14 cellular contexts compared by ENCODE assay signal in genomic region chr16:30115238-30115637, GRCh38. TPM values are rescaled to one million over a fixed set of nuclear protein-coding genes. Genes with fewer than 3 reads are reported as not detected.
A peak's percentile ranks its signal among the peaks of the same experiment; 100 is the strongest.
DNase-seq lines count a peak whose midpoint lies in the region; ATAC-seq and TF ChIP-seq lines count a peak whose summit lies in the region.
"Had no signal": no experiment of that assay in that cellular context is flagged by ENCODE, and none has a peak within 500 bp of the region (broad histone marks: within the 10 kb centered on the region; RNA-seq: fewer than 3 reads in every experiment).

No MANE protein-coding gene starts in this region.

- peak in 1 of 5 donors; percentile 18 for DNase-seq in CD8-positive, alpha-beta memory T cell
- peak; percentile 65 for DNase-seq in LoVo (ENCODE audit: low spot score)
- peak; percentile 28 for DNase-seq in activated effector memory CD4-positive, alpha-beta T cell treated with Interleukin-2 at 50 U/mL for 16 hours
- DNase-seq in naive thymus-derived CD4-positive, alpha-beta T cell, result no peak
- DNase-seq in foreskin keratinocyte, result no peak
- DNase-seq in erythroblast (lab: John Stamatoyannopoulos, UW), result no peak
- no peak for DNase-seq in GM19240 (ENCODE audit: insufficient read length, low spot score)
- DNase-seq: activated CD4-positive, alpha-beta T cell treated with anti-CD3 and anti-CD28 coated beads, Interleukin-2, amount 50 U/mL, for 4 hours; GF-D8; NCI-H2029 treated with DMSO at 0.1 percent for 48 hours; stimulated activated CD4-positive, alpha-beta T cell treated with anti-CD3 and anti-CD28 coated beads, Interleukin-1b, Interleukin-23, amount 100 ng/mL, for 48 hours had no signal

- ATAC-seq in naive thymus-derived CD4-positive, alpha-beta T cell, result peak; percentile 12
- no peak for ATAC-seq in foreskin keratinocyte
- ATAC-seq: K562 had no signal

- no peaks in the 10 kb centered on the region for H3K27me3 Mint-ChIP-seq in CD8-positive, alpha-beta memory T cell
- H3K27me3 Mint-ChIP-seq in naive thymus-derived CD4-positive, alpha-beta T cell, result no peaks in the 10 kb centered on the region

- no peaks in the 10 kb centered on the region for H3K9me3 ChIP-seq in CD8-positive, alpha-beta memory T cell (ENCODE audit: low read length)
- H3K9me3 ChIP-seq in naive thymus-derived CD4-positive, alpha-beta T cell (ENCODE audit: control insufficient read depth in 2 of 3, low read length in 3 of 3), result no peaks in the 10 kb centered on the region
- H3K9me3 ChIP-seq: prostate gland had no signal

- H3K4me3 Mint-ChIP-seq in CD8-positive, alpha-beta memory T cell, result peak overlapping the region in 3 of 7 donors; percentile 45 to 76 (median 49)
- peak overlapping the region in 4 of 10 donors; percentile 11 to 56 (median 28) for H3K4me3 Mint-ChIP-seq in naive thymus-derived CD4-positive, alpha-beta T cell

- CTCF ChIA-PET in CD8-positive, alpha-beta memory T cell (lab: Charles Lee), result interaction anchor here (0.7 to 1.2 kb wide), 2 partner anchors 22 to 40 kb away, joined by 3 read pairs; no protein-coding TSS in a partner anchor
- CTCF ChIA-PET in naive thymus-derived CD4-positive, alpha-beta T cell (lab: Charles Lee), result interaction anchor here (1.6 kb wide), 1 partner anchor 67 kb away, joined by 3 read pairs; no protein-coding TSS in a partner anchor

- intact Hi-C loops in naive thymus-derived CD4-positive, alpha-beta T cell (cut with micrococcal nuclease), result no loop called here

- no peak for TF ChIP-seq CTCF in foreskin keratinocyte (conservative IDR thresholded peaks at IDR 0.05)

- peak overlapping the region in 7 of 8 donors; percentile 54 to 94 (median 84) for H3K27ac Mint-ChIP-seq in CD8-positive, alpha-beta memory T cell
- peak overlapping the region in 5 of 9 donors; percentile 21 to 78 (median 41) for H3K27ac Mint-ChIP-seq in naive thymus-derived CD4-positive, alpha-beta T cell

- H3K4me1 ChIP-seq in CD8-positive, alpha-beta memory T cell (ENCODE audit: insufficient read depth, low read length), result peaks cover 19% of the 10 kb centered on the region
- no peaks in the 10 kb centered on the region for H3K4me1 ChIP-seq in naive thymus-derived CD4-positive, alpha-beta T cell (ENCODE audit: control insufficient read depth in 2 of 2, insufficient read depth in 2 of 2, low read length in 2 of 2)
- H3K4me1 ChIP-seq in foreskin keratinocyte, result no peaks in the 10 kb centered on the region
- H3K4me1 ChIP-seq: prostate gland had no signal

- peaks cover 4 to 59% (median 7%) of the 10 kb centered on the region in 3 donors for H3K36me3 Mint-ChIP-seq in CD8-positive, alpha-beta memory T cell
- H3K36me3 Mint-ChIP-seq in naive thymus-derived CD4-positive, alpha-beta T cell, result peaks cover 0 to 26% (median 10%) of the 10 kb centered on the region in 5 donors

- H3K4me1 Mint-ChIP-seq in CD8-positive, alpha-beta memory T cell, result peaks cover 15 to 32% (median 18%) of the 10 kb centered on the region in 3 donors
- peaks cover 13 to 24% (median 22%) of the 10 kb centered on the region in 7 donors for H3K4me1 Mint-ChIP-seq in naive thymus-derived CD4-positive, alpha-beta T cell

- H3K27ac ChIP-seq in CD8-positive, alpha-beta memory T cell (ENCODE audit: low read depth, low read length), result no peak overlapping the region
- no peak overlapping the region for H3K27ac ChIP-seq in naive thymus-derived CD4-positive, alpha-beta T cell (ENCODE audit: low read depth, low read length)
- no peak overlapping the region for H3K27ac ChIP-seq in foreskin keratinocyte
- H3K27ac ChIP-seq: C4-2B, prostate gland had no signal

- H3K4me3 ChIP-seq in CD8-positive, alpha-beta memory T cell (ENCODE audit: low read length), result no peak overlapping the region
- H3K4me3 ChIP-seq in naive thymus-derived CD4-positive, alpha-beta T cell (ENCODE audit: low read length), result no peak overlapping the region
- H3K4me3 ChIP-seq: K562, prostate gland had no signal

- peaks cover 9% of the 10 kb centered on the region for H3K36me3 ChIP-seq in CD8-positive, alpha-beta memory T cell (ENCODE audit: insufficient read depth, low read length)
- H3K36me3 ChIP-seq in naive thymus-derived CD4-positive, alpha-beta T cell (ENCODE audit: control insufficient read depth in 2 of 3, insufficient read depth in 3 of 3, low read length in 3 of 3), result peaks cover 0 to 67% (median 9%) of the 10 kb centered on the region in 3 experiments

- H3K9me3 Mint-ChIP-seq in CD8-positive, alpha-beta memory T cell, result no peaks in the 10 kb centered on the region
- peaks cover 0 to 3% (median 0%) of the 10 kb centered on the region in 11 donors for H3K9me3 Mint-ChIP-seq in naive thymus-derived CD4-positive, alpha-beta T cell

- no peak for TF ChIP-seq POLR2A in erythroblast (IDR thresholded peaks at IDR 0.05; ENCODE audit: low read length)

- POLR2A ChIA-PET in CD8-positive, alpha-beta memory T cell (lab: Charles Lee), result interaction anchor here (0.6 to 1.2 kb wide), 4 partner anchors 10 to 280 kb away, joined by 3 to 5 read pairs (median 4); partner anchors contain the start of gene YPEL3
- POLR2A ChIA-PET in naive thymus-derived CD4-positive, alpha-beta T cell (lab: Charles Lee), result interaction anchor here (0.5 to 12.0 kb wide), 5 partner anchors 21 to 72 kb away, joined by 3 to 116 read pairs (median 3); partner anchors contain the start of genes CORO1A and TBX6

- no peaks in the 10 kb centered on the region for H3K27me3 ChIP-seq in CD8-positive, alpha-beta memory T cell (ENCODE audit: insufficient read depth, low read length, poor library complexity, severe bottlenecking)
- H3K27me3 ChIP-seq in naive thymus-derived CD4-positive, alpha-beta T cell (ENCODE audit: control insufficient read depth in 2 of 2, insufficient read depth in 2 of 2, low read length in 2 of 2), result no peaks in the 10 kb centered on the region
- no peaks in the 10 kb centered on the region for H3K27me3 ChIP-seq in foreskin keratinocyte

RNA-seq across cellular contexts. Expression of gene GDPD3, which starts 1.9 kb away (rescaled TPM):
- 1 to 10 TPM; 4.7 to 5.3 TPM for total RNA-seq in CD8-positive, alpha-beta memory T cell
- not detected for polyA plus RNA-seq in CD8-positive, alpha-beta memory T cell
- total RNA-seq in naive thymus-derived CD4-positive, alpha-beta T cell, result 10 to 100 TPM in 4 of 5 experiments, 1 to 10 TPM in 1; 7.9 to 39.3 (median 12.3) TPM
- polyA plus RNA-seq in naive thymus-derived CD4-positive, alpha-beta T cell, result not detected
- 0.60 and 0.78 TPM in 2 replicates for total RNA-seq in foreskin keratinocyte
- 0.79 and 0.92 TPM in 2 replicates for polyA plus RNA-seq in foreskin keratinocyte

RNA-seq across cellular contexts. Expression of gene MAPK3, which starts 7.8 kb away (rescaled TPM):
- total RNA-seq in CD8-positive, alpha-beta memory T cell, result 10 to 100 TPM; 38.3 to 43.0 TPM
- polyA plus RNA-seq in CD8-positive, alpha-beta memory T cell, result 7.0 TPM
- 10 to 100 TPM; 50.5 to 82.2 (median 64.3) TPM for total RNA-seq in naive thymus-derived CD4-positive, alpha-beta T cell
- polyA plus RNA-seq in naive thymus-derived CD4-positive, alpha-beta T cell, result 1 to 10 TPM; 7.5 to 8.3 TPM
- total RNA-seq in foreskin keratinocyte, result 24.3 and 25.7 TPM in 2 replicates
- 46.7 and 53.2 TPM in 2 replicates for polyA plus RNA-seq in foreskin keratinocyte

RNA-seq across cellular contexts. Expression of gene YPEL3, which starts 19.2 kb away (rescaled TPM):
- total RNA-seq in CD8-positive, alpha-beta memory T cell, result 10 to 100 TPM; 32.6 to 36.1 TPM
- polyA plus RNA-seq in CD8-positive, alpha-beta memory T cell, result 326 TPM
- 100 to 1,000 TPM in 3 of 5 experiments, 10 to 100 TPM in 2; 50.5 to 260 (median 130) TPM for total RNA-seq in naive thymus-derived CD4-positive, alpha-beta T cell
- 100 to 1,000 TPM; 242 to 308 TPM for polyA plus RNA-seq in naive thymus-derived CD4-positive, alpha-beta T cell
- 22.1 and 25.4 TPM in 2 replicates for total RNA-seq in foreskin keratinocyte
- polyA plus RNA-seq in foreskin keratinocyte, result 29.6 and 43.1 TPM in 2 replicates

RNA-seq across cellular contexts. Expression of gene TBX6, which starts 23.5 kb away (rescaled TPM):
- total RNA-seq in CD8-positive, alpha-beta memory T cell, result under 1 TPM; 0.71 to 0.83 TPM
- not detected for polyA plus RNA-seq in CD8-positive, alpha-beta memory T cell
- total RNA-seq in naive thymus-derived CD4-positive, alpha-beta T cell, result 1 to 10 TPM; 1.5 to 3.3 (median 1.6) TPM
- polyA plus RNA-seq in naive thymus-derived CD4-positive, alpha-beta T cell, result under 1 TPM in 1 of 2 donors, not detected in 1; 0.38 TPM
- total RNA-seq in foreskin keratinocyte, result 1.3 and 1.7 TPM in 2 replicates
- polyA plus RNA-seq in foreskin keratinocyte, result 2.0 and 2.9 TPM in 2 replicates

RNA-seq across cellular contexts. Expression of gene PPP4C, which starts 39.4 kb away (rescaled TPM):
- total RNA-seq in CD8-positive, alpha-beta memory T cell, result 100 to 1,000 TPM; 137 to 149 TPM
- polyA plus RNA-seq in CD8-positive, alpha-beta memory T cell, result 201 TPM
- total RNA-seq in naive thymus-derived CD4-positive, alpha-beta T cell, result 100 to 1,000 TPM in 2 of 5 experiments, 10 to 100 TPM in 3; 68.4 to 143 (median 86.0) TPM
- polyA plus RNA-seq in naive thymus-derived CD4-positive, alpha-beta T cell, result 100 to 1,000 TPM; 176 TPM
- 133 and 147 TPM in 2 replicates for total RNA-seq in foreskin keratinocyte
- polyA plus RNA-seq in foreskin keratinocyte, result 166 and 169 TPM in 2 replicates

Comparison
In these comparisons a context has a peak if more than half of its experiments do, and no peak if none do; other contexts are left out.
1. DNase-seq: peak in LoVo (single experiment) and activated effector memory CD4-positive, alpha-beta T cell treated with Interleukin-2 at 50 U/mL for 16 hours (single experiment); none in naive thymus-derived CD4-positive, alpha-beta T cell (0 of 9), foreskin keratinocyte (0 of 2), erythroblast (0 of 2) and GM19240 (single experiment).